In genomic region chr11:66109294-66109693, GRCh38 we compare ENCODE assay signal across 26 cellular contexts. TPM values are rescaled to one million over a fixed set of nuclear protein-coding genes. Genes with fewer than 3 reads are reported as not detected.
DNase-seq lines count a peak whose midpoint lies in the region; ATAC-seq and TF ChIP-seq lines count a peak whose summit lies in the region.
"Had no signal": no experiment of that assay in that cellular context is flagged by ENCODE, and none has a peak within 500 bp of the region (broad histone marks: within the 10 kb centered on the region; RNA-seq: fewer than 3 reads in every experiment).

No MANE protein-coding gene starts in this region.

- H3K27me3 Mint-ChIP-seq in T-helper 1 cell treated with Interleukin-12 subunit alpha and Interleukin-12 subunit beta and Interleukin-4 antibody, amounts not matched to agents 30 μg/mL and 1 μg/mL, for 36 hours (ENCODE audit: low read depth) = no peaks in the 10 kb centered on the region
- no peaks in the 10 kb centered on the region for H3K27me3 Mint-ChIP-seq in CD4-positive, CD25-positive, alpha-beta regulatory T cell
- H3K27me3 Mint-ChIP-seq in activated B cell treated with CpG ODN at 0.5 μM for 24 hours = no peaks in the 10 kb centered on the region
- H3K27me3 Mint-ChIP-seq in naive thymus-derived CD4-positive, alpha-beta T cell = no peaks in the 10 kb centered on the region

- peaks cover 8% of the 10 kb centered on the region for H3K36me3 ChIP-seq in CD4-positive, CD25-positive, alpha-beta regulatory T cell (ENCODE audit: control insufficient read depth, insufficient read depth, low read length)
- H3K36me3 ChIP-seq in naive thymus-derived CD4-positive, alpha-beta T cell (ENCODE audit: control insufficient read depth in 2 of 3, insufficient read depth in 3 of 3, low read length in 3 of 3) = peaks cover 0 to 12% (median 0%) of the 10 kb centered on the region in 3 experiments
- H3K36me3 ChIP-seq: BLaER1, pancreas, upper lobe of left lung had no signal

- H3K36me3 Mint-ChIP-seq in T-helper 1 cell treated with Interleukin-12 subunit alpha and Interleukin-12 subunit beta and Interleukin-4 antibody, amounts not matched to agents 30 μg/mL and 1 μg/mL, for 36 hours (ENCODE audit: low read depth) = peaks cover 11% of the 10 kb centered on the region
- H3K36me3 Mint-ChIP-seq in CD4-positive, CD25-positive, alpha-beta regulatory T cell = peaks cover 47% of the 10 kb centered on the region
- H3K36me3 Mint-ChIP-seq in activated B cell treated with CpG ODN at 0.5 μM for 24 hours (ENCODE audit: low read depth) = peaks cover 20% of the 10 kb centered on the region
- peaks cover 0 to 29% (median 14%) of the 10 kb centered on the region in 5 donors for H3K36me3 Mint-ChIP-seq in naive thymus-derived CD4-positive, alpha-beta T cell

- DNase-seq in T-helper 1 cell = no peak
- DNase-seq in CD4-positive, CD25-positive, alpha-beta regulatory T cell = no peak
- no peak for DNase-seq in activated B cell treated with CpG ODN at 0.5 μM for 24 hours
- DNase-seq in naive thymus-derived CD4-positive, alpha-beta T cell = no peak
- no peak for DNase-seq in SHP77 treated with DMSO at 0.1 percent for 48 hours (lab: John Stamatoyannopoulos, UW)
- no peak for DNase-seq in epidermal melanocyte (ENCODE audit: insufficient read length, low spot score)
- DNase-seq: 8988T, cortex of kidney, DMS 273 treated with DMSO at 0.1 percent for 48 hours, GF-D8, islet precursor cell, NCI-H1092, NCI-H2081 treated with DMSO at 0.1 percent for 48 hours, pancreas, stomach, SW 1271, upper lobe of left lung had no signal

- no peaks in the 10 kb centered on the region for H3K27me3 ChIP-seq in CD4-positive, CD25-positive, alpha-beta regulatory T cell (ENCODE audit: control insufficient read depth, insufficient read depth, low read length)
- no peaks in the 10 kb centered on the region for H3K27me3 ChIP-seq in naive thymus-derived CD4-positive, alpha-beta T cell (ENCODE audit: control insufficient read depth in 2 of 2, insufficient read depth in 2 of 2, low read length in 2 of 2)
- H3K27me3 ChIP-seq: BLaER1, hepatocyte, pancreas, stomach, upper lobe of left lung had no signal

- no peaks in the 10 kb centered on the region for H3K9me3 Mint-ChIP-seq in T-helper 1 cell treated with Interleukin-12 subunit alpha and Interleukin-12 subunit beta and Interleukin-4 antibody, amounts not matched to agents 30 μg/mL and 1 μg/mL, for 36 hours
- no peaks in the 10 kb centered on the region for H3K9me3 Mint-ChIP-seq in CD4-positive, CD25-positive, alpha-beta regulatory T cell
- H3K9me3 Mint-ChIP-seq in activated B cell treated with CpG ODN at 0.5 μM for 24 hours = no peaks in the 10 kb centered on the region
- peaks cover 0 to 5% (median 0%) of the 10 kb centered on the region in 11 donors for H3K9me3 Mint-ChIP-seq in naive thymus-derived CD4-positive, alpha-beta T cell

- H3K4me1 Mint-ChIP-seq in T-helper 1 cell treated with Interleukin-12 subunit alpha and Interleukin-12 subunit beta and Interleukin-4 antibody, amounts not matched to agents 30 μg/mL and 1 μg/mL, for 36 hours (ENCODE audit: low read depth) = peaks cover 64% of the 10 kb centered on the region
- peaks cover 42 to 96% (median 76%) of the 10 kb centered on the region in 4 donors for H3K4me1 Mint-ChIP-seq in CD4-positive, CD25-positive, alpha-beta regulatory T cell
- H3K4me1 Mint-ChIP-seq in activated B cell treated with CpG ODN at 0.5 μM for 24 hours = peaks cover 89% of the 10 kb centered on the region
- peaks cover 74 to 96% (median 89%) of the 10 kb centered on the region in 7 donors for H3K4me1 Mint-ChIP-seq in naive thymus-derived CD4-positive, alpha-beta T cell

- peak; percentile 62 to 63 for ATAC-seq in CD4-positive, CD25-positive, alpha-beta regulatory T cell (ENCODE audit: low read depth in 2 of 2)
- ATAC-seq in activated B cell treated with CpG ODN at 0.5 μM for 24 hours (ENCODE audit: low read depth) = no peak
- no peak for ATAC-seq in naive thymus-derived CD4-positive, alpha-beta T cell
- no peak for ATAC-seq in HG02852 (IDR thresholded peaks at IDR 0.05; ENCODE audit: unreplicated experiment)
- ATAC-seq: GM12878, pancreas, sciatic nerve had no signal

- no peak overlapping the region for H3K4me3 ChIP-seq in CD4-positive, CD25-positive, alpha-beta regulatory T cell (ENCODE audit: low read depth, low read length)
- no peak overlapping the region for H3K4me3 ChIP-seq in naive thymus-derived CD4-positive, alpha-beta T cell (ENCODE audit: low read length)
- H3K4me3 ChIP-seq: BLaER1, GM12878, hepatocyte, lung, pancreas, stomach, upper lobe of left lung had no signal

- intact Hi-C loops in activated B cell treated with CpG ODN at 0.5 μM for 24 hours (cut with micrococcal nuclease) = no loop called here
- intact Hi-C loops in naive thymus-derived CD4-positive, alpha-beta T cell (cut with micrococcal nuclease) = no loop called here

- TF ChIP-seq CTCF in activated B cell treated with CpG ODN at 0.5 μM for 24 hours (IDR thresholded peaks at IDR 0.05) = no peak

- no peaks in the 10 kb centered on the region for H3K9me3 ChIP-seq in CD4-positive, CD25-positive, alpha-beta regulatory T cell (ENCODE audit: control insufficient read depth in 2 of 2, low read length in 2 of 2)
- no peaks in the 10 kb centered on the region for H3K9me3 ChIP-seq in naive thymus-derived CD4-positive, alpha-beta T cell (ENCODE audit: control insufficient read depth in 2 of 3, low read length in 3 of 3)
- H3K9me3 ChIP-seq: BLaER1, pancreas, stomach, upper lobe of left lung had no signal

- POLR2A ChIA-PET in activated B cell treated with CpG ODN at 0.5 μM for 24 hours (lab: Charles Lee) = interaction anchor here (1.9 to 2.9 kb wide), 2 partner anchors 17 kb away, joined by 5 to 12 read pairs; no protein-coding TSS in a partner anchor
- POLR2A ChIA-PET in naive thymus-derived CD4-positive, alpha-beta T cell (lab: Charles Lee) = interaction anchor here (1.2 to 1.9 kb wide), 3 partner anchors 9 to 39 kb away, joined by 3 to 6 read pairs (median 4); partner anchors contain the start of gene PACS1

- peak overlapping the region; percentile 34 for H3K27ac ChIP-seq in CD4-positive, CD25-positive, alpha-beta regulatory T cell (ENCODE audit: insufficient read depth, low read length, poor library complexity, severe bottlenecking)
- no peak overlapping the region for H3K27ac ChIP-seq in naive thymus-derived CD4-positive, alpha-beta T cell (ENCODE audit: low read depth, low read length)
- H3K27ac ChIP-seq: BLaER1, hepatocyte, pancreas, RWPE1, stomach, upper lobe of left lung, VCaP had no signal

- CTCF ChIA-PET in activated B cell treated with CpG ODN at 0.5 μM for 24 hours (lab: Charles Lee) = no interaction called here
- CTCF ChIA-PET in naive thymus-derived CD4-positive, alpha-beta T cell (lab: Charles Lee) = interaction anchor here (1.4 kb wide), 1 partner anchor 41 kb away, joined by 5 read pairs; no protein-coding TSS in a partner anchor

- peaks cover 82% of the 10 kb centered on the region for H3K4me1 ChIP-seq in CD4-positive, CD25-positive, alpha-beta regulatory T cell (ENCODE audit: control insufficient read depth, insufficient read depth, low read length, poor library complexity, severe bottlenecking)
- peaks cover 62 to 86% of the 10 kb centered on the region in 2 donors for H3K4me1 ChIP-seq in naive thymus-derived CD4-positive, alpha-beta T cell (ENCODE audit: control insufficient read depth in 2 of 2, insufficient read depth in 2 of 2, low read length in 2 of 2)

- no peak overlapping the region for H3K4me3 Mint-ChIP-seq in T-helper 1 cell treated with Interleukin-12 subunit alpha and Interleukin-12 subunit beta and Interleukin-4 antibody, amounts not matched to agents 30 μg/mL and 1 μg/mL, for 36 hours
- H3K4me3 Mint-ChIP-seq in CD4-positive, CD25-positive, alpha-beta regulatory T cell = peak overlapping the region in 3 of 4 donors; percentile 69 to 87 (median 77)
- H3K4me3 Mint-ChIP-seq in activated B cell treated with CpG ODN at 0.5 μM for 24 hours = no peak overlapping the region
- H3K4me3 Mint-ChIP-seq in naive thymus-derived CD4-positive, alpha-beta T cell = peak overlapping the region in 5 of 10 donors; percentile 2 to 64 (median 48)

- H3K27ac Mint-ChIP-seq in T-helper 1 cell treated with Interleukin-12 subunit alpha and Interleukin-12 subunit beta and Interleukin-4 antibody, amounts not matched to agents 30 μg/mL and 1 μg/mL, for 36 hours = peak overlapping the region; percentile 4
- peak overlapping the region; percentile 84 to 96 (median 92) for H3K27ac Mint-ChIP-seq in CD4-positive, CD25-positive, alpha-beta regulatory T cell
- H3K27ac Mint-ChIP-seq in activated B cell treated with CpG ODN at 0.5 μM for 24 hours = peak overlapping the region; percentile 16
- H3K27ac Mint-ChIP-seq in naive thymus-derived CD4-positive, alpha-beta T cell = peak overlapping the region in 8 of 9 donors; percentile 36 to 88 (median 81)

RNA-seq across cellular contexts. Expression of gene PACS1, which starts 39.2 kb away (rescaled TPM):
- 306 TPM for total RNA-seq in CD4-positive, CD25-positive, alpha-beta regulatory T cell
- 10 to 100 TPM; 43.8 to 57.8 (median 47.1) TPM for polyA plus RNA-seq in CD4-positive, CD25-positive, alpha-beta regulatory T cell
- total RNA-seq in activated B cell treated with CpG ODN at 0.5 μM for 24 hours = 118 and 121 TPM in 2 replicates
- total RNA-seq in naive thymus-derived CD4-positive, alpha-beta T cell = 100 to 1,000 TPM; 100 to 314 (median 252) TPM
- polyA plus RNA-seq in naive thymus-derived CD4-positive, alpha-beta T cell = 100 to 1,000 TPM in 1 of 2 donors, 10 to 100 TPM in 1; 48.0 to 116 TPM

RNA-seq across cellular contexts. Expression of gene SF3B2, which starts 57.1 kb away (rescaled TPM):
- 172 TPM for total RNA-seq in CD4-positive, CD25-positive, alpha-beta regulatory T cell
- 10 to 100 TPM; 67.6 to 79.7 (median 75.2) TPM for polyA plus RNA-seq in CD4-positive, CD25-positive, alpha-beta regulatory T cell
- 198 and 219 TPM in 2 replicates for total RNA-seq in activated B cell treated with CpG ODN at 0.5 μM for 24 hours
- 100 to 1,000 TPM; 163 to 248 (median 206) TPM for total RNA-seq in naive thymus-derived CD4-positive, alpha-beta T cell
- polyA plus RNA-seq in naive thymus-derived CD4-positive, alpha-beta T cell = 100 to 1,000 TPM in 1 of 2 donors, 10 to 100 TPM in 1; 81.8 to 140 TPM

Comparison
In these comparisons a context has a peak if more than half of its experiments do, and no peak if none do; other contexts are left out.
1. H3K27ac Mint-ChIP-seq: peak in every context shown above with its lines; median percentile 92 in CD4-positive, CD25-positive, alpha-beta regulatory T cell; 81 in naive thymus-derived CD4-positive, alpha-beta T cell; 16 in activated B cell treated with CpG ODN at 0.5 μM for 24 hours; 4 in T-helper 1 cell treated with Interleukin-12 subunit alpha and Interleukin-12 subunit beta and Interleukin-4 antibody, amounts not matched to agents 30 μg/mL and 1 μg/mL, for 36 hours.
2. H3K4me3 Mint-ChIP-seq: peak in CD4-positive, CD25-positive, alpha-beta regulatory T cell (3 of 4); none in T-helper 1 cell treated with Interleukin-12 subunit alpha and Interleukin-12 subunit beta and Interleukin-4 antibody, amounts not matched to agents 30 μg/mL and 1 μg/mL, for 36 hours (single experiment) and activated B cell treated with CpG ODN at 0.5 μM for 24 hours (single experiment).
3. ATAC-seq: peak in CD4-positive, CD25-positive, alpha-beta regulatory T cell (2 of 2); none in activated B cell treated with CpG ODN at 0.5 μM for 24 hours (single experiment), naive thymus-derived CD4-positive, alpha-beta T cell (single experiment) and HG02852 (single experiment).